Comparison of ENCODE assay signal across 20 cellular contexts in the genomic region with DNA sequence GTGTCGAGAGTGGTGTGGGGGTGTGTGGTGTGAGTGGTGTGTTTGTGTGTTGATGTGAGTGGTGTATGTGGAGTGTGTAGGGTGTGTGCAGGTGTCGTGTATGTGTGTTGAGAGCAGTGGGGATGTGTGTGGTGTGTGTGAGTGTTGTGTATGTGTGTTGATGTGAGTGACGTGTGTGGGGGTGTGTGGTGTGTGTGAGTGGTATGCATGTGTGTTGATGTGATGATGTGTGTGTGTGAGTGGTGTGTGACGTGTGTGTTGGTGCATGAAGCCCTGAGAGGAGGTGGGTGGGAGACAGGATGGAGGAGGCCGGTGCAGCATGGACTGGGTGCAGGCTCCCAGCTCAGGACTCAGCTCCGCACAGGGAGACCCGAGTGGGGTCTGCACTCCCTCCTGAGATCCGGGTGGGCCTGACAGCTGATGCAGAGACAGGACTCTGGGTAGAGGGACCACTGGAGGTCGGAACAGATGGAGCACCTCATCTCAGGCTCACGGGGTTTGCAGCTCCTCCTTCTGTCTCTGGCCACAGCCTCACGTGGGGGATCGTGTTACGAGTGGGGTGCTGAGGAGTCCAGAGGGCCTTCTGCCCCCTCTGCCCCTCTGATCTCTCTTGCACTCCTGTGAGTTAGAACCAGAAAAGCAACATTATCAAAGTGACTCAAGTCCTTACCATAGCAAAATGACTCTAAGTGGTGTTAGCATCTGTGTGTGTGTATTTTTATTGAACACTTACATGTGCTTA. TPM values are rescaled to one million over a fixed set of nuclear protein-coding genes. Genes with fewer than 3 reads are reported as not detected.
DNase-seq lines count a peak whose midpoint lies in the region; ATAC-seq, FAIRE-seq and TF ChIP-seq lines count a peak whose summit lies in the region.
"Had no signal": no experiment of that assay in that cellular context is flagged by ENCODE, and none has a peak within 500 bp of the region (broad histone marks: within the 10 kb centered on the region; RNA-seq: fewer than 3 reads in every experiment).

No MANE protein-coding gene starts in this region.

- peaks cover 12% of the 10 kb centered on the region for H3K4me1 Mint-ChIP-seq in glutamatergic neuron (ENCODE audit: low read depth, unreplicated experiment)

- H3K9ac ChIP-seq in HepG2 (ENCODE audit: insufficient read depth, low read depth, low read length): no peak overlapping the region

- H4K20me1 ChIP-seq in HepG2 (ENCODE audit: insufficient read depth, low read length): no peaks in the 10 kb centered on the region

- in situ Hi-C loops in HepG2 (cut with HindIII; ENCODE audit: extremely low pct_ligation_motif_present, low pct_unique_long_range_greater_than_20kb): no loop called here

- no peak for ATAC-seq in HepG2
- no peak for ATAC-seq in right lobe of liver
- ATAC-seq: K562 had no signal

- TF ChIP-seq POLR2A in HepG2 (IDR thresholded peaks at IDR 0.05; ENCODE audit: insufficient read depth in 1 of 2, low read depth in 2 of 2, low read length in 2 of 2): no peak
- TF ChIP-seq POLR2A in right lobe of liver (IDR thresholded peaks at IDR 0.05): no peak

- no peaks in the 10 kb centered on the region for H3K79me2 ChIP-seq in HepG2 (ENCODE audit: insufficient read depth, low read length)

- no peaks in the 10 kb centered on the region for H3K36me3 ChIP-seq in HepG2 (replicated peaks in 1 of 2; ENCODE audit: control insufficient read depth in 1 of 2, insufficient read depth in 2 of 2, low read length in 2 of 2)
- H3K36me3 ChIP-seq in right lobe of liver: no peaks in the 10 kb centered on the region
- H3K36me3 ChIP-seq: SJCRH30 had no signal

- H3K27me3 Mint-ChIP-seq in glutamatergic neuron (ENCODE audit: unreplicated experiment): no peaks in the 10 kb centered on the region

- WGBS in HepG2 (ENCODE audit: low lambda C conversion rate): 58% methylated on average over 9 of the region's 13 CpGs
- WGBS in right lobe of liver (ENCODE audit: insufficient coverage, low coverage, low lambda C conversion rate, missing lambda C conversion rate): 73% methylated on average over 6 of the region's 13 CpGs

- no peaks in the 10 kb centered on the region for H3K36me3 Mint-ChIP-seq in glutamatergic neuron (ENCODE audit: unreplicated experiment)

- no peak for FAIRE-seq in HepG2 (lab: Jason Lieb, UNC)
- FAIRE-seq: GM19239, K562 had no signal

- no peak overlapping the region for H3K4me3 Mint-ChIP-seq in glutamatergic neuron (ENCODE audit: unreplicated experiment)
- H3K4me3 Mint-ChIP-seq: CD4-positive, alpha-beta T cell had no signal

- no peaks in the 10 kb centered on the region for H3K9me3 Mint-ChIP-seq in glutamatergic neuron (ENCODE audit: unreplicated experiment)
- H3K9me3 Mint-ChIP-seq: CD4-positive, alpha-beta T cell had no signal

- H2AFZ ChIP-seq in HepG2 (ENCODE audit: low read length): no peak overlapping the region

- CTCF ChIA-PET in HepG2 (lab: Yijun Ruan, JAX; ENCODE audit: low intra/inter-chr PET ratio, low total read pairs): no interaction called here

- intact Hi-C loops in HepG2 (cut with micrococcal nuclease; ENCODE audit: unreplicated experiment) (no loop called here), right lobe of liver (cut with DNase I) (no loop called here)

- no peak for TF ChIP-seq RAD21 in HepG2 (CRISPR knock-in tag; IDR thresholded peaks at IDR 0.05)

- no peak overlapping the region for H3K27ac ChIP-seq in HepG2 (ENCODE audit: extremely low read length, insufficient read depth, low read length)
- H3K27ac ChIP-seq in right lobe of liver: no peak overlapping the region
- H3K27ac ChIP-seq: RWPE1, SJCRH30 had no signal

- H3K9me3 ChIP-seq in HepG2 (ENCODE audit: low read length) (no peaks in the 10 kb centered on the region), right lobe of liver (no peaks in the 10 kb centered on the region)
- H3K9me3 ChIP-seq: SJCRH30 had no signal

- TF ChIP-seq CTCF in HepG2 (CRISPR knock-in tag; IDR thresholded peaks at IDR 0.05) (no peak), right lobe of liver (IDR thresholded peaks at IDR 0.05) (no peak), glutamatergic neuron (IDR thresholded peaks at IDR 0.05; ENCODE audit: partially characterized antibody, unreplicated experiment) (no peak)

- H3K4me1 ChIP-seq in HepG2 (ENCODE audit: insufficient read depth, low read length): no peaks in the 10 kb centered on the region
- H3K4me1 ChIP-seq in right lobe of liver: no peaks in the 10 kb centered on the region
- H3K4me1 ChIP-seq: SJCRH30 had no signal

- no peak overlapping the region for H3K4me2 ChIP-seq in HepG2 (ENCODE audit: low read depth, low read length)

- POLR2A ChIA-PET in HepG2 (lab: Yijun Ruan, JAX): no interaction called here

- H3K27ac Mint-ChIP-seq in glutamatergic neuron (ENCODE audit: unreplicated experiment): no peak overlapping the region
- H3K27ac Mint-ChIP-seq: CD4-positive, alpha-beta T cell had no signal

- no peak overlapping the region for H3K4me3 ChIP-seq in HepG2 (replicated peaks in 1 of 3; ENCODE audit: insufficient read depth in 1 of 3, low read depth in 2 of 3, low read length in 3 of 3)
- no peak overlapping the region for H3K4me3 ChIP-seq in right lobe of liver
- H3K4me3 ChIP-seq: K562, SJCRH30 had no signal

- H3K27me3 ChIP-seq in HepG2 (ENCODE audit: control insufficient read depth in 1 of 2, insufficient read depth in 2 of 2, low read length in 2 of 2) (no peaks in the 10 kb centered on the region), right lobe of liver (no peaks in the 10 kb centered on the region)

- no TSS peak for BruUV-seq in HepG2 (replicated peaks; lab: Mats Ljungman, UMichigan)

- no peak for TF ChIP-seq EP300 in HepG2 (IDR thresholded peaks at IDR 0.05; ENCODE audit: low read depth in 2 of 2, low read length in 2 of 2)
- TF ChIP-seq EP300 in HepG2 (CRISPR knock-in tag; IDR thresholded peaks at IDR 0.05; ENCODE audit: borderline replicate concordance): no peak

- DNase-seq in HepG2 (ENCODE audit: low spot score): no peak
- no peak for DNase-seq in right lobe of liver
- DNase-seq in SK-N-DZ (ENCODE audit: low spot score): peak; percentile 38
- DNase-seq in glutamatergic neuron: peak; percentile 36
- DNase-seq in mesenteric fat pad (ENCODE audit: low spot score): no peak
- no peak for DNase-seq in NCI-H1417 treated with DMSO at 0.1 percent for 48 hours (lab: John Stamatoyannopoulos, UW)
- DNase-seq in EL: no peak
- DNase-seq: ACHN; Calu3; CD4-positive, alpha-beta T cell; DMS79 treated with DMSO at 0.1 percent for 48 hours; GDM1; NCI-H1092; NCI-H1694 treated with DMSO at 0.1 percent for 48 hours; NCI-H510A treated with DMSO at 0.1 percent for 48 hours; SJCRH30 had no signal

TF ChIP-seq in HepG2, 621 proteins besides CTCF, POLR2A, EP300 and RAD21:
- TF ChIP-seq CREB1 (IDR thresholded peaks at IDR 0.05): peak; percentile 76
- TF ChIP-seq CREB1 (CRISPR knock-in tag; IDR thresholded peaks at IDR 0.05): no peak
- TF ChIP-seq SRSF9 (IDR thresholded peaks at IDR 0.05; ENCODE audit: borderline replicate concordance, insufficient read depth, low read depth, low read length, poor library complexity, severe bottlenecking): no peak

RNA-seq across cellular contexts. Expression of gene ARNT2, which starts 41.3 kb away (rescaled TPM):
- total RNA-seq in HepG2 (2016; rRNA removed; fragmentation: Illumina TruSeq; extraction: Trizol) (0.69 and 1.1 TPM in 2 replicates), right lobe of liver (1 to 10 TPM in 1 of 6 experiments, under 1 TPM in 5; 0.12 to 1.3 (median 0.46) TPM), glutamatergic neuron (ENCODE audit: unreplicated experiment) (35.7 TPM), mesenteric fat pad (1.8 TPM)
- 0.91 and 1.6 TPM in 2 replicates for total RNA-seq in HepG2 (2016; cell fraction: cytosol; rRNA removed; fragmentation: Illumina TruSeq; extraction: Trizol; ENCODE audit: low read depth)
- total RNA-seq in HepG2 (2016; cell fraction: insoluble cytoplasmic fraction; rRNA removed; fragmentation: Illumina TruSeq; extraction: Trizol): 1.0 and 1.2 TPM in 2 replicates
- total RNA-seq in HepG2 (2016; cell fraction: membrane; rRNA removed; fragmentation: Illumina TruSeq; extraction: Trizol): 0.93 and 1.0 TPM in 2 replicates
- total RNA-seq in HepG2 (2016; cell fraction: nucleus; rRNA removed; fragmentation: Illumina TruSeq; extraction: Trizol): 0.56 and 1.1 TPM in 2 replicates
- polyA plus RNA-seq in HepG2 (2011; rRNA removed): 1.3 and 1.7 TPM in 2 replicates
- 0.94 and 1.1 TPM in 2 replicates for polyA plus RNA-seq in HepG2 (2011; cell fraction: cytosol; rRNA removed)
- 1.3 and 1.4 TPM in 2 replicates for polyA plus RNA-seq in HepG2 (2011; cell fraction: nucleus; rRNA removed)
- 1.2 TPM in 2 replicates for polyA plus RNA-seq in HepG2 (2012)
- polyA plus RNA-seq in HepG2 (2016; cell fraction: cytosol; fragmentation: Illumina TruSeq; extraction: Trizol; ENCODE audit: low read depth): 0.83 and 1.2 TPM in 2 replicates
- 0.79 and 1.2 TPM in 2 replicates for polyA plus RNA-seq in HepG2 (2016; cell fraction: insoluble cytoplasmic fraction; fragmentation: Illumina TruSeq; extraction: Trizol; ENCODE audit: low read depth)
- polyA plus RNA-seq in HepG2 (2016; cell fraction: membrane; fragmentation: Illumina TruSeq; extraction: Trizol; ENCODE audit: low read depth): 0.91 and 0.98 TPM in 2 replicates
- 0.83 and 1.7 TPM in 2 replicates for polyA plus RNA-seq in HepG2 (2016; cell fraction: nucleus; fragmentation: Illumina TruSeq; extraction: Trizol; ENCODE audit: insufficient read depth, low read depth)
- polyA minus RNA-seq in HepG2 (2011; rRNA and poly(A)+ RNA removed; ENCODE audit: low replicate concordance): 2.0 and 2.2 TPM in 2 replicates
- polyA minus RNA-seq in HepG2 (2011; cell fraction: cytosol; rRNA and poly(A)+ RNA removed): 0.97 and 1.1 TPM in 2 replicates
- polyA minus RNA-seq in HepG2 (2011; cell fraction: nucleus; rRNA and poly(A)+ RNA removed): 1.3 and 2.6 TPM in 2 replicates
- 22.8 and 22.9 TPM in 2 replicates for polyA plus RNA-seq in SK-N-DZ (2014; cell fraction: cytosol; rRNA removed)
- 14.1 and 16.6 TPM in 2 replicates for polyA plus RNA-seq in SK-N-DZ (2014; cell fraction: nucleus; rRNA removed)
- total RNA-seq: CD4-positive, alpha-beta T cell; K562; OCI-LY7 had no signal

Comparison
In these comparisons a context has a peak if more than half of its experiments do, and no peak if none do; other contexts are left out.
1. DNase-seq: peak in SK-N-DZ (single experiment) and glutamatergic neuron (single experiment); none in HepG2 (single experiment), right lobe of liver (0 of 3), mesenteric fat pad (single experiment), NCI-H1417 treated with DMSO at 0.1 percent for 48 hours (single experiment) and EL (single experiment).
2. RNA of gene ARNT2, which starts 41.3 kb away (total RNA-seq): 35.7 TPM in glutamatergic neuron (single experiment); 1.8 TPM in mesenteric fat pad (single experiment), 0.56 to 1.6 TPM in HepG2 and 0.12 to 1.3 TPM in right lobe of liver; every median in the first group is over 10 times any median in the second.